Comparison of ENCODE assay signal across 8 cellular contexts in the genomic region with DNA sequence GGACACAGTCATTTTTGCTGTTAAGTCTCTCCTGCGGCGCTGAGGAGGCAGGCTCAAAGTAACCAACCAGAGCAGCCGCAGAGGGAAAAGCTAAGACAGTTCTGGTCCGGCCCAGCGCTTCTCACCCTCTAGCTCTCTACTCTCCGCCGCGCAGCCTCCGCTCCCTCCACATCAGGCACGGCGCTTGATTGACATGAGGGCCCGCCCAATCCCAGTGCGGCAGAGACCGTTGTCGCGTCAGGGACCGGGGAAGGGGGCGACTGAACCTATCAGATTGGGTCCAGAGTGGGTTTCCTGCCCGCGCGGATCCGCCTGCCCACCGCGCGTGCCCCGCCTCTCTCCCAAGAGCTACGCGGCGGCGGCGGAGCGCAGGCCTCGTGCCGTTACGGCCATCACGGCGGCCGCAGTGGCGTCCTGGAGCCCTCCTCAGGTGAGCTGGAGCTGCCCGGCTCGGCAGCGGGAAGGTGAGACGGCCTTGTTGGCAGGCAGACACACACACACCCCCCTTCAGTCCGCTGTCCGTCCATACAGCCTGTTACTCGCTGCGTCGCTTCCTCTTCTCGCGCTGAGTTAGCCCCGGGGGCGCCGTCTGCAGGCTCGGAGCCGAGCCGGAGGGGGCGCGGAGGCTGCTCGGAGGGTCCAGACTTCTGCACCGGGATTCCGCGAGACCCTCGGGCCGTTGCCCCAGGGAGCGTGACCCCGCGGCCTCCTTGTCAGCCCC. TPM values are rescaled to one million over a fixed set of nuclear protein-coding genes. Genes with fewer than 3 reads are reported as not detected.
DNase-seq lines count a peak whose midpoint lies in the region; TF ChIP-seq lines count a peak whose summit lies in the region.

A gene (plus strand): TSS at position 319 of the 721 bp plus-strand sequence. CDS start 65,794 bp downstream, outside the sequence.

- peak; percentile 99 for DNase-seq in G401 (ENCODE audit: low spot score)
- peak; percentile 95 for DNase-seq in H7
- DNase-seq in M059J (ENCODE audit: low read depth), result peak; percentile 99
- peak; percentile 96 for DNase-seq in SHP77 (lab: John Stamatoyannopoulos, UW)
- peak; percentile 98 for DNase-seq in activated effector memory CD4-positive, alpha-beta T cell treated with Interleukin-2 at 50 U/mL for 16 hours
- peak; percentile 98 for DNase-seq in fibroblast of pulmonary artery (ENCODE audit: low read depth)

- peaks cover 28% of the 10 kb centered on the region for H3K4me1 Mint-ChIP-seq in nephron
- peaks cover 45% of the 10 kb centered on the region for H3K4me1 Mint-ChIP-seq in stimulated activated naive CD8-positive, alpha-beta T cell treated with anti-CD3 and anti-CD28 coated beads, Interleukin-15, Interleukin-2, amounts not matched to agents 100 ng/mL and 50 ng/mL, for 24 hours (ENCODE audit: low read depth)

- in situ Hi-C loops in G401 (cut with HindIII; ENCODE audit: low sequenced_read_pairs), result no loop called here

- H3K27me3 Mint-ChIP-seq in nephron (ENCODE audit: low read depth), result no peaks in the 10 kb centered on the region
- no peaks in the 10 kb centered on the region for H3K27me3 Mint-ChIP-seq in stimulated activated naive CD8-positive, alpha-beta T cell treated with anti-CD3 and anti-CD28 coated beads, Interleukin-15, Interleukin-2, amounts not matched to agents 100 ng/mL and 50 ng/mL, for 24 hours

- H3K9me3 Mint-ChIP-seq in nephron, result no peaks in the 10 kb centered on the region
- H3K9me3 Mint-ChIP-seq in stimulated activated naive CD8-positive, alpha-beta T cell treated with anti-CD3 and anti-CD28 coated beads, Interleukin-15, Interleukin-2, amounts not matched to agents 100 ng/mL and 50 ng/mL, for 24 hours, result no peaks in the 10 kb centered on the region

- no peaks in the 10 kb centered on the region for H3K36me3 ChIP-seq in H7 (replicated peaks; ENCODE audit: control insufficient read depth, insufficient read depth, low read length)

- no peaks in the 10 kb centered on the region for H3K27me3 ChIP-seq in H7 (ENCODE audit: control insufficient read depth, insufficient read depth, low read length)

- peak within 1 kb of the TSS; percentile 94 to 98 (median 96) for H3K27ac Mint-ChIP-seq in nephron
- H3K27ac Mint-ChIP-seq in stimulated activated naive CD8-positive, alpha-beta T cell treated with anti-CD3 and anti-CD28 coated beads, Interleukin-15, Interleukin-2, amounts not matched to agents 100 ng/mL and 50 ng/mL, for 24 hours, result peak within 1 kb of the TSS; percentile 93

- TF ChIP-seq CTCF in fibroblast of pulmonary artery (IDR thresholded peaks at IDR 0.05; ENCODE audit: low read length, missing control alignments) (peak; percentile 3), nephron (IDR thresholded peaks at IDR 0.05; ENCODE audit: unreplicated experiment in 3 of 3) (peak; percentile 21 to 32 (median 28))

- H3K4me3 ChIP-seq in H7 (ENCODE audit: insufficient read depth, low read depth, low read length) (peak within 1 kb of the TSS; percentile 92), fibroblast of pulmonary artery (replicated peaks; ENCODE audit: low read depth, low read length) (peak within 1 kb of the TSS; percentile 86)

- H3K4me3 Mint-ChIP-seq in nephron, result peak within 1 kb of the TSS; percentile 92 to 96 (median 96)
- peak within 1 kb of the TSS; percentile 96 for H3K4me3 Mint-ChIP-seq in stimulated activated naive CD8-positive, alpha-beta T cell treated with anti-CD3 and anti-CD28 coated beads, Interleukin-15, Interleukin-2, amounts not matched to agents 100 ng/mL and 50 ng/mL, for 24 hours

- H3K36me3 Mint-ChIP-seq in nephron (ENCODE audit: low read depth), result peaks cover 18% of the 10 kb centered on the region
- peaks cover 26% of the 10 kb centered on the region for H3K36me3 Mint-ChIP-seq in stimulated activated naive CD8-positive, alpha-beta T cell treated with anti-CD3 and anti-CD28 coated beads, Interleukin-15, Interleukin-2, amounts not matched to agents 100 ng/mL and 50 ng/mL, for 24 hours (ENCODE audit: low read depth)

RNA-seq across cellular contexts. Expression of the gene that starts here (rescaled TPM):
- total RNA-seq in G401 (2014; rRNA removed; shearing (Covaris generic)), result 24.5 and 39.8 TPM in 2 replicates
- 19.4 and 25.9 TPM in 2 replicates for total RNA-seq in H7 (2014; rRNA removed; shearing (Covaris generic))
- total RNA-seq in M059J (2014; rRNA removed; shearing (Covaris generic)), result 75.3 and 77.8 TPM in 2 replicates

Comparison
In these comparisons a context has a peak if more than half of its experiments do, and no peak if none do; other contexts are left out.
1. Peak in every context shown above with its lines: DNase-seq and H3K4me3 ChIP-seq.